16 cellular contexts compared by ENCODE assay signal in genomic region chr1:189681252-189681919, GRCh38.
DNase-seq lines count a peak whose midpoint lies in the region; ATAC-seq, FAIRE-seq and TF ChIP-seq lines count a peak whose summit lies in the region.
"Had no signal": no experiment of that assay in that cellular context is flagged by ENCODE, and none has a peak within 500 bp of the region (broad histone marks: within the 10 kb centered on the region; RNA-seq: fewer than 3 reads in every experiment).

No MANE protein-coding gene starts in this region.

- no peak for TF ChIP-seq EP300 in gastroesophageal sphincter (IDR thresholded peaks at IDR 0.05)

- H3K27ac ChIP-seq in PC-3 (ENCODE audit: low read length) (no peak overlapping the region), right cardiac atrium (ENCODE audit: low read length) (no peak overlapping the region), aorta (ENCODE audit: low read depth in 1 of 2, low read length in 2 of 2) (no peak overlapping the region), gastroesophageal sphincter (no peak overlapping the region)
- H3K27ac ChIP-seq: epithelial cell of prostate had no signal

- H3K9me3 ChIP-seq in PC-3 (ENCODE audit: low read length), result no peaks in the 10 kb centered on the region
- no peaks in the 10 kb centered on the region for H3K9me3 ChIP-seq in right cardiac atrium (ENCODE audit: control insufficient read depth, low read length)
- H3K9me3 ChIP-seq in aorta (ENCODE audit: control insufficient read depth, low read length), result no peaks in the 10 kb centered on the region
- H3K9me3 ChIP-seq in gastroesophageal sphincter, result no peaks in the 10 kb centered on the region
- H3K9me3 ChIP-seq: Caco-2 had no signal

- TF ChIP-seq POLR2A in gastroesophageal sphincter (IDR thresholded peaks at IDR 0.05), result no peak

- 66% methylated on average over 3 of the region's 3 CpGs for WGBS in right cardiac atrium
- WGBS in aorta, 2 donors, result 72 to 74% methylated on average over 3 of the region's 3 CpGs
- 56 to 79% methylated on average over 3 of the region's 3 CpGs for WGBS in gastroesophageal sphincter (ENCODE audit: low coverage in 1 of 2), 2 donors

- intact Hi-C loops in PC-3 (cut with micrococcal nuclease) (loop anchor here (5.0 kb wide), 1 partner anchor 249 kb away; no protein-coding TSS in a partner anchor), right cardiac atrium (cut with DNase I) (no loop called here), aorta (cut with DNase I) (no loop called here)

- H3K9me2 ChIP-seq in PC-3 (replicated peaks; ENCODE audit: low read length), result no peaks in the 10 kb centered on the region

- H3K4me3 ChIP-seq in PC-3 (ENCODE audit: low read length) (no peak overlapping the region), right cardiac atrium (ENCODE audit: low read length) (no peak overlapping the region), aorta (ENCODE audit: low read length in 2 of 2) (no peak overlapping the region), gastroesophageal sphincter (no peak overlapping the region)

- TF ChIP-seq CTCF in D721Med (IDR thresholded peaks at IDR 0.05; ENCODE audit: insufficient read depth, missing control alignments) (no peak), PC-3 (conservative IDR thresholded peaks at IDR 0.05; ENCODE audit: low read depth, low read length) (no peak), gastroesophageal sphincter (IDR thresholded peaks at IDR 0.05) (no peak)

- no peak overlapping the region for H3K4me2 ChIP-seq in PC-3 (ENCODE audit: low read length)

- H3K36me3 ChIP-seq in PC-3 (ENCODE audit: low read depth, low read length) (no peaks in the 10 kb centered on the region), aorta (ENCODE audit: control insufficient read depth in 1 of 2, insufficient read depth in 2 of 2, low read length in 1 of 2) (no peaks in the 10 kb centered on the region), gastroesophageal sphincter (no peaks in the 10 kb centered on the region)

- ATAC-seq in GM19468 (IDR thresholded peaks at IDR 0.05; ENCODE audit: extremely low read depth, unreplicated experiment), result peak; percentile 80
- ATAC-seq in HG03139 (IDR thresholded peaks at IDR 0.05; ENCODE audit: unreplicated experiment), result peak; percentile 84
- ATAC-seq in PC-3, result peak; percentile 60
- no peak for ATAC-seq in right cardiac atrium
- ATAC-seq in aorta (ENCODE audit: low FRiP score), result no peak
- no peak for ATAC-seq in gastroesophageal sphincter

- no peak overlapping the region for H3K9ac ChIP-seq in PC-3 (ENCODE audit: low read length)

- BruUV-seq in PC-3 (replicated peaks; lab: Mats Ljungman, UMichigan), result no TSS peak

- POLR2A ChIA-PET in PC-3 (lab: Charles Lee; ENCODE audit: unreplicated experiment), result no interaction called here

- no peaks in the 10 kb centered on the region for H3K4me1 ChIP-seq in PC-3 (ENCODE audit: insufficient read depth, low read length)
- H3K4me1 ChIP-seq in right cardiac atrium (ENCODE audit: control insufficient read depth, insufficient read depth, low read length), result no peaks in the 10 kb centered on the region
- H3K4me1 ChIP-seq in aorta (ENCODE audit: control insufficient read depth in 1 of 2, insufficient read depth in 2 of 2, low read length in 2 of 2), result no peaks in the 10 kb centered on the region
- no peaks in the 10 kb centered on the region for H3K4me1 ChIP-seq in gastroesophageal sphincter
- H3K4me1 ChIP-seq: Caco-2 had no signal

- H3K79me2 ChIP-seq in PC-3 (ENCODE audit: low read length), result no peaks in the 10 kb centered on the region

- no peaks in the 10 kb centered on the region for H4K20me1 ChIP-seq in PC-3 (ENCODE audit: low read length)

- H3K27me3 ChIP-seq in PC-3 (ENCODE audit: low read length) (no peaks in the 10 kb centered on the region), right cardiac atrium (ENCODE audit: control insufficient read depth, insufficient read depth) (no peaks in the 10 kb centered on the region), aorta (ENCODE audit: control insufficient read depth in 1 of 2, insufficient read depth in 2 of 2, low read length in 1 of 2) (no peaks in the 10 kb centered on the region), gastroesophageal sphincter (no peaks in the 10 kb centered on the region)

- DNase-seq in D721Med (ENCODE audit: insufficient read length, low spot score) (no peak), PC-3 (no peak), right cardiac atrium (no peak), aorta (no peak), islet precursor cell (no peak)
- DNase-seq: activated T-cell treated with anti-CD3 and anti-CD28 coated beads, Interleukin-2, amount 50 U/mL, for 48 hours; Caco-2; cerebellar nuclear complex; NCI-H2107; occipital lobe; SHP77 treated with DMSO at 0.1 percent for 48 hours; small intestine had no signal

- peak; percentile 25 for FAIRE-seq in D721Med (lab: Jason Lieb, UNC)
- FAIRE-seq: small intestine had no signal

- CTCF ChIA-PET in PC-3 (lab: Charles Lee), result no interaction called here

- H3F3A ChIP-seq in PC-3 (ENCODE audit: low read length, unreplicated experiment), result no peaks in the 10 kb centered on the region

- no peak overlapping the region for H2AFZ ChIP-seq in PC-3 (ENCODE audit: low read length)

Comparison
In these comparisons a context has a peak if more than half of its experiments do, and no peak if none do; other contexts are left out.
1. ATAC-seq: peak in GM19468 (single experiment), HG03139 (single experiment) and PC-3 (single experiment); none in right cardiac atrium (0 of 2), aorta (single experiment) and gastroesophageal sphincter (single experiment).